In genomic region chr7:22433710-22434460, GRCh38 we compare ENCODE assay signal across 11 cellular contexts.
DNase-seq lines count a peak whose midpoint lies in the region; ATAC-seq, FAIRE-seq and TF ChIP-seq lines count a peak whose summit lies in the region.
"Had no signal": no experiment of that assay in that cellular context is flagged by ENCODE, and none has a peak within 500 bp of the region (broad histone marks: within the 10 kb centered on the region; RNA-seq: fewer than 3 reads in every experiment).

No MANE protein-coding gene starts in this region.

- POLR2A ChIA-PET in naive thymus-derived CD4-positive, alpha-beta T cell (lab: Charles Lee) = no interaction called here

- DNase-seq in A172 (ENCODE audit: low spot score) (peak; percentile 94), HT-29 (ENCODE audit: low spot score) (peak; percentile 23), brain microvascular endothelial cell (peak; percentile 52), iPS-NIHi11 (ENCODE audit: low spot score) (peak; percentile 31), D721Med (ENCODE audit: insufficient read length, low spot score) (no peak), head of caudate nucleus (no peak)
- no peak for DNase-seq in naive thymus-derived CD4-positive, alpha-beta T cell
- DNase-seq: activated naive CD4-positive, alpha-beta T cell treated with anti-CD3 and anti-CD28 coated beads, Interleukin-2, amount 10 ng/mL, durations not matched to agents 7 days and 5 days; CD4-positive, alpha-beta T cell; stimulated activated CD4-positive, alpha-beta T cell treated with anti-CD3 and anti-CD28 coated beads, Interleukin-4, amount 100 ng/mL, for 1 hour had no signal

- no peak for ATAC-seq in naive thymus-derived CD4-positive, alpha-beta T cell
- ATAC-seq in GM18867 (IDR thresholded peaks at IDR 0.05; ENCODE audit: unreplicated experiment) = no peak

- H3K36me3 Mint-ChIP-seq in naive thymus-derived CD4-positive, alpha-beta T cell = no peaks in the 10 kb centered on the region
- H3K36me3 Mint-ChIP-seq: activated naive CD4-positive, alpha-beta T cell treated with anti-CD3 and anti-CD28 coated beads, Interleukin-2, amount 10 ng/mL, durations not matched to agents 7 days and 5 days had no signal

- peak overlapping the region; percentile 39 for H3K27ac ChIP-seq in brain microvascular endothelial cell
- no peak overlapping the region for H3K27ac ChIP-seq in naive thymus-derived CD4-positive, alpha-beta T cell (ENCODE audit: low read depth, low read length)

- no peaks in the 10 kb centered on the region for H3K9me3 ChIP-seq in naive thymus-derived CD4-positive, alpha-beta T cell (ENCODE audit: control insufficient read depth in 2 of 3, low read length in 3 of 3)

- no peak overlapping the region for H3K4me3 Mint-ChIP-seq in naive thymus-derived CD4-positive, alpha-beta T cell
- H3K4me3 Mint-ChIP-seq: activated naive CD4-positive, alpha-beta T cell treated with anti-CD3 and anti-CD28 coated beads, Interleukin-2, amount 10 ng/mL, durations not matched to agents 7 days and 5 days; CD4-positive, alpha-beta T cell had no signal

- CTCF ChIA-PET in naive thymus-derived CD4-positive, alpha-beta T cell (lab: Charles Lee) = no interaction called here

- no peak for FAIRE-seq in D721Med (lab: Jason Lieb, UNC)

- no peaks in the 10 kb centered on the region for H3K27me3 ChIP-seq in brain microvascular endothelial cell (replicated peaks)
- H3K27me3 ChIP-seq in naive thymus-derived CD4-positive, alpha-beta T cell (ENCODE audit: control insufficient read depth in 2 of 2, insufficient read depth in 2 of 2, low read length in 2 of 2) = no peaks in the 10 kb centered on the region

- intact Hi-C loops in naive thymus-derived CD4-positive, alpha-beta T cell (cut with micrococcal nuclease) = no loop called here
- intact Hi-C loops in head of caudate nucleus (cut with DNase I) = no loop called here

- peaks cover 6 to 18% (median 14%) of the 10 kb centered on the region in 5 donors for H3K27me3 Mint-ChIP-seq in naive thymus-derived CD4-positive, alpha-beta T cell
- H3K27me3 Mint-ChIP-seq: CD4-positive, alpha-beta T cell had no signal

- peaks cover 0 to 3% (median 0%) of the 10 kb centered on the region in 11 donors for H3K9me3 Mint-ChIP-seq in naive thymus-derived CD4-positive, alpha-beta T cell
- H3K9me3 Mint-ChIP-seq: activated naive CD4-positive, alpha-beta T cell treated with anti-CD3 and anti-CD28 coated beads, Interleukin-2, amount 10 ng/mL, durations not matched to agents 7 days and 5 days; CD4-positive, alpha-beta T cell had no signal

- no peak overlapping the region for H3K27ac Mint-ChIP-seq in naive thymus-derived CD4-positive, alpha-beta T cell
- H3K27ac Mint-ChIP-seq: activated naive CD4-positive, alpha-beta T cell treated with anti-CD3 and anti-CD28 coated beads, Interleukin-2, amount 10 ng/mL, durations not matched to agents 7 days and 5 days; CD4-positive, alpha-beta T cell had no signal

- peaks cover 0 to 3% (median 0%) of the 10 kb centered on the region in 7 donors for H3K4me1 Mint-ChIP-seq in naive thymus-derived CD4-positive, alpha-beta T cell
- H3K4me1 Mint-ChIP-seq: activated naive CD4-positive, alpha-beta T cell treated with anti-CD3 and anti-CD28 coated beads, Interleukin-2, amount 10 ng/mL, durations not matched to agents 7 days and 5 days had no signal

- H3K4me3 ChIP-seq in brain microvascular endothelial cell (ENCODE audit: low read depth, low read length) = no peak overlapping the region
- H3K4me3 ChIP-seq in naive thymus-derived CD4-positive, alpha-beta T cell (ENCODE audit: low read length) = no peak overlapping the region

- H3K36me3 ChIP-seq in brain microvascular endothelial cell (replicated peaks) = no peaks in the 10 kb centered on the region
- H3K36me3 ChIP-seq in naive thymus-derived CD4-positive, alpha-beta T cell (ENCODE audit: control insufficient read depth in 2 of 3, insufficient read depth in 3 of 3, low read length in 3 of 3) = no peaks in the 10 kb centered on the region

- TF ChIP-seq CTCF in brain microvascular endothelial cell (IDR thresholded peaks at IDR 0.05; ENCODE audit: low read depth, low read length, missing control alignments) (peak; percentile 32), D721Med (IDR thresholded peaks at IDR 0.05; ENCODE audit: insufficient read depth, missing control alignments) (no peak)

- H3K4me1 ChIP-seq in naive thymus-derived CD4-positive, alpha-beta T cell (ENCODE audit: control insufficient read depth in 2 of 2, insufficient read depth in 2 of 2, low read length in 2 of 2) = no peaks in the 10 kb centered on the region

- in situ Hi-C loops in brain microvascular endothelial cell (cut with HindIII; ENCODE audit: low pct_ligation_motif_present, low sequenced_read_pairs) = no loop called here

Comparison
In these comparisons a context has a peak if more than half of its experiments do, and no peak if none do; other contexts are left out.
1. DNase-seq: peak in A172 (single experiment), HT-29 (single experiment), brain microvascular endothelial cell (single experiment) and iPS-NIHi11 (single experiment); none in naive thymus-derived CD4-positive, alpha-beta T cell (0 of 9), D721Med (single experiment) and head of caudate nucleus (0 of 42).